21 cellular contexts compared by ENCODE assay signal in genomic region chr18:10017048-10017447, GRCh38.
DNase-seq lines count a peak whose midpoint lies in the region; ATAC-seq, FAIRE-seq and TF ChIP-seq lines count a peak whose summit lies in the region.
"Had no signal": no experiment of that assay in that cellular context is flagged by ENCODE, and none has a peak within 500 bp of the region (broad histone marks: within the 10 kb centered on the region; RNA-seq: fewer than 3 reads in every experiment).

No MANE protein-coding gene starts in this region.

- peak overlapping the region in 9 of 10 donors; percentile 29 to 87 (median 66) for H3K27ac ChIP-seq in heart right ventricle
- peak overlapping the region; percentile 67 to 94; a peak in 3 of 4 replicates for H3K27ac ChIP-seq in SK-N-SH (ENCODE audit: low read depth in 2 of 2, low read length in 1 of 2)
- H3K27ac ChIP-seq in mesenchymal stem cell (ENCODE audit: low read length, poor library complexity, severe bottlenecking): peak overlapping the region; percentile 92
- no peak overlapping the region for H3K27ac ChIP-seq in kidney (ENCODE audit: low read depth in 2 of 2, low read length in 2 of 2)
- H3K27ac ChIP-seq: testis had no signal

- H3K9me2 ChIP-seq in SK-N-SH: no peaks in the 10 kb centered on the region

- H4K91ac ChIP-seq in mesenchymal stem cell (ENCODE audit: low read length): peak overlapping the region; percentile 98

- H2AFZ ChIP-seq in SK-N-SH (ENCODE audit: low read depth) (peak overlapping the region; percentile 49; the same call in 1 of the 2 replicates), mesenchymal stem cell (ENCODE audit: low read depth, low read length) (no peak overlapping the region)

- POLR2A ChIA-PET in SK-N-SH (lab: Yijun Ruan, JAX): no interaction called here

- no peaks in the 10 kb centered on the region for H3K36me3 ChIP-seq in heart right ventricle
- no peaks in the 10 kb centered on the region for H3K36me3 ChIP-seq in SK-N-SH (replicated peaks in 1 of 2; ENCODE audit: control insufficient read depth in 1 of 2, insufficient read depth in 2 of 2, low read length in 1 of 2)
- H3K36me3 ChIP-seq in mesenchymal stem cell (ENCODE audit: control insufficient read depth in 1 of 2, insufficient read depth in 2 of 2, low read depth in 1 of 2, low read length in 2 of 2): peaks cover 0 to 2% of the 10 kb centered on the region in 2 experiments
- no peaks in the 10 kb centered on the region for H3K36me3 ChIP-seq in kidney (ENCODE audit: control insufficient read depth in 1 of 2, insufficient read depth in 2 of 2, low read length in 2 of 2)

- H3K18ac ChIP-seq in mesenchymal stem cell (ENCODE audit: low read depth in 1 of 2, low read length in 2 of 2): peak overlapping the region; percentile 86 to 94

- H3K79me1 ChIP-seq in mesenchymal stem cell (replicated peaks; ENCODE audit: low read length, poor library complexity, severe bottlenecking): no peaks in the 10 kb centered on the region

- DNase-seq in heart right ventricle: no peak
- no peak for DNase-seq in cardiac septum (ENCODE audit: low spot score)
- no peak for DNase-seq in SK-N-SH
- DNase-seq in mesenchymal stem cell: peak; percentile 62
- DNase-seq in ureter (ENCODE audit: low spot score): peak; percentile 13
- DNase-seq in HUDEP-2 (lab: John Stamatoyannopoulos, UW; ENCODE audit: unreplicated experiment in 76 of 76): no peak
- no peak for DNase-seq in HT-29 (ENCODE audit: low spot score)
- DNase-seq in kidney: no peak
- DNase-seq: activated CD4-positive, CD25-positive, alpha-beta regulatory T cell; activated naive CD8-positive, alpha-beta T cell treated with anti-CD3 and anti-CD28 coated beads for 36 hours; DMS153; GOT3; natural killer cell; NCI-H1048; NCI-H2081; NCI-H524; posterior cingulate gyrus; SIG-M5; testis had no signal

- ATAC-seq in heart right ventricle: no peak
- ATAC-seq: natural killer cell had no signal

- no peak for TF ChIP-seq RAD21 in SK-N-SH (IDR thresholded peaks at IDR 0.05; ENCODE audit: low read length)

- peaks cover 23% of the 10 kb centered on the region for H3F3A ChIP-seq in SK-N-SH (replicated peaks; ENCODE audit: insufficient read depth)

- H2BK120ac ChIP-seq in mesenchymal stem cell (ENCODE audit: low read depth, low read length): peak overlapping the region; percentile 94

- intact Hi-C loops in heart right ventricle (cut with DNase I) (loop anchor here in 3 of 10 donors (5.0 to 10.0 kb wide), 3 partner anchors 230 to 500 kb away; partner anchors contain the start of gene APCDD1 (in 1 of the 3)), cardiac septum (cut with DNase I) (loop anchor here (10.0 kb wide), 1 partner anchor 428 kb away; no protein-coding TSS in a partner anchor), kidney (cut with DNase I) (no loop called here)

- H3K4me1 ChIP-seq in heart right ventricle (peaks cover 0 to 45% (median 36%) of the 10 kb centered on the region in 9 donors), SK-N-SH (ENCODE audit: control insufficient read depth in 1 of 2, insufficient read depth in 2 of 2, low read depth in 1 of 2, low read length in 1 of 2) (peaks cover 0 to 16% of the 10 kb centered on the region in 2 experiments), mesenchymal stem cell (ENCODE audit: control insufficient read depth, insufficient read depth, low read depth, low read length) (peaks cover 17% of the 10 kb centered on the region), kidney (ENCODE audit: control insufficient read depth in 1 of 2, insufficient read depth in 1 of 2, low read depth in 1 of 2, low read length in 2 of 2) (no peaks in the 10 kb centered on the region)

- H3K27me3 ChIP-seq in heart right ventricle: no peaks in the 10 kb centered on the region
- H3K27me3 ChIP-seq in SK-N-SH (ENCODE audit: insufficient read depth): no peaks in the 10 kb centered on the region
- H3K27me3 ChIP-seq in mesenchymal stem cell (ENCODE audit: control insufficient read depth in 1 of 2, insufficient read depth in 1 of 2, low read length in 2 of 2): no peaks in the 10 kb centered on the region
- H3K27me3 ChIP-seq: testis had no signal

- no peak for TF ChIP-seq CTCF in heart right ventricle (IDR thresholded peaks at IDR 0.05)
- no peak for TF ChIP-seq CTCF in SK-N-SH (IDR thresholded peaks at IDR 0.05)
- no peak for TF ChIP-seq CTCF in kidney (IDR thresholded peaks at IDR 0.05; ENCODE audit: borderline replicate concordance, extremely low read depth, insufficient read depth)

- no peak overlapping the region for H4K8ac ChIP-seq in mesenchymal stem cell (ENCODE audit: low read length)

- H2BK5ac ChIP-seq in mesenchymal stem cell (ENCODE audit: low read depth, low read length, poor library complexity, severe bottlenecking): peak overlapping the region; percentile 79

- peak overlapping the region; percentile 90 to 92 for H3K4ac ChIP-seq in mesenchymal stem cell (ENCODE audit: low read depth in 1 of 2, low read length in 2 of 2)

- H2BK15ac ChIP-seq in mesenchymal stem cell (ENCODE audit: low read depth, poor library complexity, severe bottlenecking): peak overlapping the region; percentile 100

- TF ChIP-seq EP300 in SK-N-SH (IDR thresholded peaks at IDR 0.05; ENCODE audit: borderline replicate concordance in 1 of 2, low read depth in 1 of 2, low read length in 1 of 2): no peak

- H3K4me2 ChIP-seq in SK-N-SH: 0 out of 2 replicates have a peak overlapping the region, but pooled peaks have one; percentile 57
- H3K4me2 ChIP-seq in mesenchymal stem cell (ENCODE audit: low read length, poor library complexity, severe bottlenecking): no peak overlapping the region

- H2AK5ac ChIP-seq in mesenchymal stem cell (ENCODE audit: low read length, severe bottlenecking): peak overlapping the region; percentile 92

- CTCF ChIA-PET in SK-N-SH (lab: Yijun Ruan, JAX): interaction anchor here (0.8 to 3.7 kb wide), 5 partner anchors 14 to 501 kb away, joined by 3 to 19 read pairs (median 5); no protein-coding TSS in a partner anchor

- H3K14ac ChIP-seq in mesenchymal stem cell (ENCODE audit: low read length in 2 of 2): peak overlapping the region in 1 of 2 experiments; percentile 87

- peak overlapping the region; percentile 82 to 98 for H2BK12ac ChIP-seq in mesenchymal stem cell (ENCODE audit: low read length in 2 of 2)

- no peaks in the 10 kb centered on the region for H4K20me1 ChIP-seq in SK-N-SH (ENCODE audit: insufficient read depth)

- H3K9me3 ChIP-seq in heart right ventricle (no peaks in the 10 kb centered on the region), SK-N-SH (no peaks in the 10 kb centered on the region), mesenchymal stem cell (ENCODE audit: control insufficient read depth, low read length) (no peaks in the 10 kb centered on the region), kidney (ENCODE audit: control insufficient read depth in 1 of 2, low read length in 2 of 2) (no peaks in the 10 kb centered on the region)
- H3K9me3 ChIP-seq: testis had no signal

- H3K79me2 ChIP-seq in SK-N-SH (ENCODE audit: insufficient read depth): no peaks in the 10 kb centered on the region

- 92 to 99% methylated on average over 2 of the region's 2 CpGs for WGBS in heart right ventricle, 2 donors
- WGBS in SK-N-SH (ENCODE audit: low lambda C conversion rate): 90% methylated on average over 2 of the region's 2 CpGs
- WGBS in mesenchymal stem cell: 65% methylated on average over 2 of the region's 2 CpGs

- H3K9ac ChIP-seq in SK-N-SH: peak overlapping the region; percentile 46; the same call in 1 of the 2 replicates
- peak overlapping the region; percentile 54 for H3K9ac ChIP-seq in mesenchymal stem cell (ENCODE audit: low read length)
- no peak overlapping the region for H3K9ac ChIP-seq in kidney (ENCODE audit: low read length in 2 of 2)

- H3K23ac ChIP-seq in mesenchymal stem cell (ENCODE audit: low read length in 2 of 2): no peak overlapping the region

- H3K4me3 ChIP-seq in heart right ventricle: no peak overlapping the region
- no peak overlapping the region for H3K4me3 ChIP-seq in SK-N-SH (ENCODE audit: low read depth in 2 of 2, low read length in 1 of 2)
- no peak overlapping the region for H3K4me3 ChIP-seq in mesenchymal stem cell (ENCODE audit: insufficient read depth in 1 of 2, low read depth in 1 of 2, low read length in 2 of 2)
- no peak overlapping the region for H3K4me3 ChIP-seq in kidney (ENCODE audit: low read length in 2 of 2)
- H3K4me3 ChIP-seq: lung, testis had no signal

- FAIRE-seq in kidney (lab: Jason Lieb, UNC): no peak
- FAIRE-seq: bronchial epithelial cell had no signal

TF ChIP-seq in SK-N-SH, 30 proteins besides CTCF, POLR2A, EP300 and RAD21:
- TF ChIP-seq POLR2AphosphoS5 (IDR thresholded peaks at IDR 0.05; ENCODE audit: low read depth, low read length) (no peak), CHD2 (IDR thresholded peaks at IDR 0.05; ENCODE audit: low read length, partially characterized antibody) (no peak), EZH2phosphoT487 (IDR thresholded peaks at IDR 0.05; ENCODE audit: borderline replicate concordance, low read depth) (no peak), SIN3A (IDR thresholded peaks at IDR 0.05; ENCODE audit: borderline replicate concordance, low read depth, low read length) (no peak), RFX5 (IDR thresholded peaks at IDR 0.05; ENCODE audit: low read length) (no peak), GATA2 (CRISPR knock-in tag; IDR thresholded peaks at IDR 0.05) (no peak), FOXJ3 (CRISPR knock-in tag; IDR thresholded peaks at IDR 0.05) (no peak), NRF1 (IDR thresholded peaks at IDR 0.05; ENCODE audit: low read depth, low read length) (no peak), SMC3 (IDR thresholded peaks at IDR 0.05; ENCODE audit: low read depth, low read length) (no peak), NFIC (IDR thresholded peaks at IDR 0.05; ENCODE audit: borderline replicate concordance) (no peak)
- TF ChIP-seq, protein P1, sequence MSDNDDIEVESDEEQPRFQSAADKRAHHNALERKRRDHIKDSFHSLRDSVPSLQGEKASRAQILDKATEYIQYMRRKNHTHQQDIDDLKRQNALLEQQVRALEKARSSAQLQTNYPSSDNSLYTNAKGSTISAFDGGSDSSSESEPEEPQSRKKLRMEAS (IDR thresholded peaks at IDR 0.05; ENCODE audit: low read depth): no peak
- TF ChIP-seq, protein P2, sequence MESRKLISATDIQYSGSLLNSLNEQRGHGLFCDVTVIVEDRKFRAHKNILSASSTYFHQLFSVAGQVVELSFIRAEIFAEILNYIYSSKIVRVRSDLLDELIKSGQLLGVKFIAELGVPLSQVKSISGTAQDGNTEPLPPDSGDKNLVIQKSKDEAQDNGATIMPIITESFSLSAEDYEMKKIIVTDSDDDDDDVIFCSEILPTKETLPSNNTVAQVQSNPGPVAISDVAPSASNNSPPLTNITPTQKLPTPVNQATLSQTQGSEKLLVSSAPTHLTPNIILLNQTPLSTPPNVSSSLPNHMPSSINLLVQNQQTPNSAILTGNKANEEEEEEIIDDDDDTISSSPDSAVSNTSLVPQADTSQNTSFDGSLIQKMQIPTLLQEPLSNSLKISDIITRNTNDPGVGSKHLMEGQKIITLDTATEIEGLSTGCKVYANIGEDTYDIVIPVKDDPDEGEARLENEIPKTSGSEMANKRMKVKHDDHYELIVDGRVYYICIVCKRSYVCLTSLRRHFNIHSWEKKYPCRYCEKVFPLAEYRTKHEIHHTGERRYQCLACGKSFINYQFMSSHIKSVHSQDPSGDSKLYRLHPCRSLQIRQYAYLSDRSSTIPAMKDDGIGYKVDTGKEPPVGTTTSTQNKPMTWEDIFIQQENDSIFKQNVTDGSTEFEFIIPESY (IDR thresholded peaks at IDR 0.05; ENCODE audit: borderline replicate concordance, low read depth): no peak

Comparison
In these comparisons a context has a peak if more than half of its experiments do, and no peak if none do; other contexts are left out.
1. DNase-seq: peak in mesenchymal stem cell (single experiment) and ureter (single experiment); none in heart right ventricle (0 of 2), cardiac septum (single experiment), SK-N-SH (single experiment), HUDEP-2 (0 of 76), HT-29 (single experiment) and kidney (single experiment).
2. H3K27ac ChIP-seq: peak in heart right ventricle (9 of 10), SK-N-SH (2 of 2) and mesenchymal stem cell (single experiment); none in kidney (0 of 2).
3. H3K9ac ChIP-seq: peak in SK-N-SH (single experiment) and mesenchymal stem cell (single experiment); none in kidney (0 of 2).